8 cellular contexts compared by ENCODE assay signal in the genomic region with DNA sequence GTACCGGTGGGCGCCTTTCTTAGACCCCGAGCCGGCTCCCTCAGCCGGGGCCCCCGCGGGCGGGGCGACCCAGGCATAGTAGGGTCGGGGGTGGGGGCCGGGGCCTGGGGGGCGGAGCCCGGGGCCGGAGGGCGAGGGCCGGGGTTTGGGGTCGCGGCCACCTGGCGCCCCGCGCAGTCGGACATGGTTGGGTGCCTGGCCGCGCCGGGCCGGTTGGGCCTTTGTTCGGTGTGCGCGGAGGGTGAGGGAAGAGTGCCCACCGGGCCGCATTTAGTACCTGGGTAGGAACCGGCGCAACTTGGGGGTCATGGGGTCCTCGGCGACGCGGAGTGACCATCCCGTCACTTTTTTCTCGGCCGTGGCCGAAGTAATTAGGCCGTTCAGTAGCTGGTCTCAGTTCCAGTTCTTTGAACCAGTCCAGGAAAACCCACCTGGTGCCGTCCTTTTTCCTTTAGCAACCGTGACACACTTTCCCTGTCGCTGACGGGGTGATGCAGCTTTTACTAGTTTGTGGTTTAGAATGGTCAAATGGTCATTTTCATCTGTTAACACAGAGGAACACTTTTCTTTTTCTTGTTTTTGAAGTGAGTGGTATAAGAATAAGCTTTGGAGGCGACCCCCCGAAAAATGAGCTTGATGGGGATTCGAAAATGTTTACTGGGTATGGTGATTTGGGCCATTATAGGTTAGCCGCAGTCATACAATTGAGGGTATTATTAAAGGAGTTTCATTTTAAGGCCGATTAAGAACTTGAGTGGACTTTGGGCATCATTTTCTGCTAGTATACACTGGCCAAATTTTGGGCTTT. TPM values are rescaled to one million over a fixed set of nuclear protein-coding genes. Genes with fewer than 3 reads are reported as not detected.
DNase-seq lines count a peak whose midpoint lies in the region; ATAC-seq and TF ChIP-seq lines count a peak whose summit lies in the region.

No MANE protein-coding gene starts in this region.

- CTCF ChIA-PET in activated CD8-positive, alpha-beta T cell treated with anti-CD3 and anti-CD28 coated beads for 36 hours (lab: Charles Lee), result no interaction called here

- H3K36me3 ChIP-seq in cardiac muscle cell (peaks cover 11% of the 10 kb centered on the region), rectal smooth muscle tissue (ENCODE audit: control insufficient read depth, insufficient read depth, low read length) (no peaks in the 10 kb centered on the region)

- TF ChIP-seq CTCF in GM12864 (IDR thresholded peaks at IDR 0.05; ENCODE audit: low read depth, low read length, missing control alignments) (no peak), cardiac muscle cell (IDR thresholded peaks at IDR 0.05; ENCODE audit: low read depth, low read length) (no peak)
- no peak for TF ChIP-seq CTCF in activated CD8-positive, alpha-beta T cell treated with anti-CD3 and anti-CD28 coated beads for 36 hours (IDR thresholded peaks at IDR 0.05)

- no peaks in the 10 kb centered on the region for H3K9me3 ChIP-seq in cardiac muscle cell (ENCODE audit: low read depth)

- H3K4me1 Mint-ChIP-seq in activated CD8-positive, alpha-beta T cell treated with anti-CD3 and anti-CD28 coated beads for 36 hours (ENCODE audit: low read depth), result peaks cover 48% of the 10 kb centered on the region

- peaks cover 74% of the 10 kb centered on the region for H3K36me3 Mint-ChIP-seq in activated CD8-positive, alpha-beta T cell treated with anti-CD3 and anti-CD28 coated beads for 36 hours (ENCODE audit: low read depth)

- no peaks in the 10 kb centered on the region for H3K27me3 ChIP-seq in cardiac muscle cell
- H3K27me3 ChIP-seq in rectal smooth muscle tissue (ENCODE audit: control insufficient read depth, insufficient read depth, low read length), result no peaks in the 10 kb centered on the region

- H3K4me3 ChIP-seq in GM12864 (ENCODE audit: low read depth, low read length) (peak overlapping the region; percentile 71), cardiac muscle cell (peak overlapping the region; percentile 84), rectal smooth muscle tissue (ENCODE audit: low read length) (peak overlapping the region; percentile 70)

- peak; percentile 2 for ATAC-seq in HG03064 (IDR thresholded peaks at IDR 0.05; ENCODE audit: low read depth, unreplicated experiment)
- ATAC-seq in activated CD8-positive, alpha-beta T cell treated with anti-CD3 and anti-CD28 coated beads for 36 hours, result no peak
- ATAC-seq in GM18517 (IDR thresholded peaks at IDR 0.05; ENCODE audit: unreplicated experiment), result no peak

- intact Hi-C loops in activated CD8-positive, alpha-beta T cell treated with anti-CD3 and anti-CD28 coated beads for 36 hours (cut with micrococcal nuclease), result loop anchor here (10.0 kb wide), 1 partner anchor 223 kb away; no protein-coding TSS in a partner anchor

- H3K27ac Mint-ChIP-seq in activated CD8-positive, alpha-beta T cell treated with anti-CD3 and anti-CD28 coated beads for 36 hours, result peak overlapping the region; percentile 97

- POLR2A ChIA-PET in activated CD8-positive, alpha-beta T cell treated with anti-CD3 and anti-CD28 coated beads for 36 hours (lab: Charles Lee), result interaction anchor here (0.6 to 1.5 kb wide), 7 partner anchors 42 to 237 kb away, joined by 3 to 4 read pairs (median 3); no protein-coding TSS in a partner anchor

- H3K4me3 Mint-ChIP-seq in activated CD8-positive, alpha-beta T cell treated with anti-CD3 and anti-CD28 coated beads for 36 hours, result peak overlapping the region; percentile 91

- no peak overlapping the region for H3K9ac ChIP-seq in rectal smooth muscle tissue (ENCODE audit: low read length)

- H3K27me3 Mint-ChIP-seq in activated CD8-positive, alpha-beta T cell treated with anti-CD3 and anti-CD28 coated beads for 36 hours, result peaks cover 3% of the 10 kb centered on the region

- H3K27ac ChIP-seq in cardiac muscle cell, result peak overlapping the region; percentile 97
- peak overlapping the region; percentile 99 for H3K27ac ChIP-seq in rectal smooth muscle tissue (ENCODE audit: low read depth, low read length)

- DNase-seq in GM12864 (ENCODE audit: low read depth) (no peak), cardiac muscle cell (ENCODE audit: low read depth in 1 of 2, low spot score in 1 of 2) (peak in 1 of 2 donors; percentile 24), SIG-M5 (lab: John Stamatoyannopoulos, UW) (no peak), DMS79 treated with DMSO at 0.1 percent for 48 hours (lab: John Stamatoyannopoulos, UW) (no peak)
- DNase-seq in activated CD8-positive, alpha-beta T cell treated with anti-CD3 and anti-CD28 coated beads for 36 hours, result peak; percentile 10

- peaks cover 19% of the 10 kb centered on the region for H3K4me1 ChIP-seq in cardiac muscle cell (ENCODE audit: low read depth)
- peaks cover 12% of the 10 kb centered on the region for H3K4me1 ChIP-seq in rectal smooth muscle tissue (ENCODE audit: control insufficient read depth, insufficient read depth, low read length)

- no peaks in the 10 kb centered on the region for H3K9me3 Mint-ChIP-seq in activated CD8-positive, alpha-beta T cell treated with anti-CD3 and anti-CD28 coated beads for 36 hours

RNA-seq across cellular contexts. Expression of a gene that starts 0.6 kb away (rescaled TPM):
- 100 to 1,000 TPM; 221 to 230 TPM for total RNA-seq in activated CD8-positive, alpha-beta T cell treated with anti-CD3 and anti-CD28 coated beads for 36 hours
- total RNA-seq in cardiac muscle cell, result 52.7 and 70.5 TPM in 2 replicates
- polyA plus RNA-seq in cardiac muscle cell, result 108 and 347 TPM in 2 replicates

RNA-seq across cellular contexts. Expression of a gene that starts 6.8 kb away (rescaled TPM):
- total RNA-seq in activated CD8-positive, alpha-beta T cell treated with anti-CD3 and anti-CD28 coated beads for 36 hours, result 10 to 100 TPM; 40.4 to 42.5 TPM
- 18.6 and 20.5 TPM in 2 replicates for total RNA-seq in cardiac muscle cell
- 14.9 and 20.4 TPM in 2 replicates for polyA plus RNA-seq in cardiac muscle cell
